29 cellular contexts compared by ENCODE assay signal in the genomic region with DNA sequence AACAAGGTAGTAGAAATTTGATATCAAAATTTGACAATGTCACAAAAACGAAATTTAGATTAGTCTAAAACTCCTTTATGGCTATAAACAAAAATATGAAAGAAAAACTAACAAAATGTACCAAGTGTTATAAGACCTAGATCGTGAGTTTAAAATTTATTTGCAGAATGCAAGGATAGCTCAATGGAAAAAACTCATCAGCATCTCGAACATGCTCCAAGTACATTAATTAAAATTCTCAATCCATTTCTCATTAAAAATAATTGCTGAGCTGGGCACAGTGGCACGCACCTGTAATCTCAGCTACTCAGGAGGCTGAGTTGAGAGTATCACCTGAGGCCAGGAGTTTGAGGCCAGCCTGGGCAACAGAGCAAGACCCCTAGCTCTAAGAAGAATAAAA.
"Had no signal": no experiment of that assay in that cellular context is flagged by ENCODE, and none has a peak within 500 bp of the region (broad histone marks: within the 10 kb centered on the region; RNA-seq: fewer than 3 reads in every experiment).

No MANE protein-coding gene starts in this region.

- H3K27ac Mint-ChIP-seq: immature natural killer cell; natural killer cell; stimulated activated naive CD8-positive, alpha-beta T cell treated with anti-CD3 and anti-CD28 coated beads, Interleukin-15, amount 100 ng/mL, for 72 hours had no signal

- FAIRE-seq: endothelial cell of umbilical vein, keratinocyte had no signal

- ATAC-seq: foreskin keratinocyte; gastroesophageal sphincter; left lobe of liver; natural killer cell; pancreas; right lobe of liver; stimulated activated naive CD8-positive, alpha-beta T cell treated with anti-CD3 and anti-CD28 coated beads, Interleukin-15, amount 100 ng/mL, for 72 hours had no signal

- H3K4me3 ChIP-seq: colonic mucosa, esophagus muscularis mucosa, gastroesophageal sphincter, lung, pancreas, right lobe of liver, smooth muscle cell, suprapubic skin, transverse colon, vagina had no signal

- DNase-seq: colonic mucosa; dermis blood vessel endothelial cell; effector memory CD4-positive, alpha-beta T cell; foreskin keratinocyte; glutamatergic neuron; hypothalamus; immature natural killer cell; natural killer cell; occipital lobe; pancreas; retina; right lobe of liver; stimulated activated CD4-positive, alpha-beta T cell treated with anti-CD3 and anti-CD28 coated beads, Interleukin-12 subunit alpha, Interleukin-12 subunit beta, amount 100 ng/mL, for 4 hours; stimulated activated CD4-positive, alpha-beta T cell treated with anti-CD3 and anti-CD28 coated beads, Interleukin-1b, Interleukin-23, amount 100 ng/mL, for 48 hours; stimulated activated CD4-positive, alpha-beta T cell treated with anti-CD3 and anti-CD28 coated beads, Interleukin-4, amount 100 ng/mL, for 1 hour; stimulated activated CD8-positive, alpha-beta memory T cell treated with anti-CD3 and anti-CD28 coated beads, Interleukin-4, amount 100 ng/mL, for 48 hours; stimulated activated naive CD4-positive, alpha-beta T cell; stimulated activated naive CD8-positive, alpha-beta T cell treated with anti-CD3 and anti-CD28 coated beads, Interleukin-15, amount 100 ng/mL, for 72 hours; transverse colon had no signal

- H3K27me3 ChIP-seq: colonic mucosa, esophagus muscularis mucosa, foreskin keratinocyte, gastroesophageal sphincter, pancreas, right lobe of liver, suprapubic skin, transverse colon, vagina had no signal

- H3K4me3 Mint-ChIP-seq: immature natural killer cell; memory B cell; natural killer cell; stimulated activated naive CD8-positive, alpha-beta T cell treated with anti-CD3 and anti-CD28 coated beads, Interleukin-15, amount 100 ng/mL, for 72 hours had no signal

- H3K36me3 Mint-ChIP-seq: memory B cell, natural killer cell had no signal

- H3K9me3 ChIP-seq: colonic mucosa, esophagus muscularis mucosa, gastroesophageal sphincter, pancreas, right lobe of liver, suprapubic skin, transverse colon, vagina had no signal

- H3K27ac ChIP-seq: colonic mucosa, esophagus muscularis mucosa, foreskin keratinocyte, gastroesophageal sphincter, pancreas, right lobe of liver, suprapubic skin, transverse colon, vagina had no signal

- H3K36me3 ChIP-seq: colonic mucosa, esophagus muscularis mucosa, gastroesophageal sphincter, pancreas, right lobe of liver, suprapubic skin, transverse colon had no signal

- H3K4me1 ChIP-seq: foreskin keratinocyte had no signal

- H3K9me3 Mint-ChIP-seq: memory B cell; natural killer cell; stimulated activated naive CD8-positive, alpha-beta T cell treated with anti-CD3 and anti-CD28 coated beads, Interleukin-15, amount 100 ng/mL, for 72 hours had no signal

- H3K27me3 Mint-ChIP-seq: memory B cell; stimulated activated naive CD8-positive, alpha-beta T cell treated with anti-CD3 and anti-CD28 coated beads, Interleukin-15, amount 100 ng/mL, for 72 hours had no signal
